Comparison of ENCODE assay signal across 19 cellular contexts in the genomic region with DNA sequence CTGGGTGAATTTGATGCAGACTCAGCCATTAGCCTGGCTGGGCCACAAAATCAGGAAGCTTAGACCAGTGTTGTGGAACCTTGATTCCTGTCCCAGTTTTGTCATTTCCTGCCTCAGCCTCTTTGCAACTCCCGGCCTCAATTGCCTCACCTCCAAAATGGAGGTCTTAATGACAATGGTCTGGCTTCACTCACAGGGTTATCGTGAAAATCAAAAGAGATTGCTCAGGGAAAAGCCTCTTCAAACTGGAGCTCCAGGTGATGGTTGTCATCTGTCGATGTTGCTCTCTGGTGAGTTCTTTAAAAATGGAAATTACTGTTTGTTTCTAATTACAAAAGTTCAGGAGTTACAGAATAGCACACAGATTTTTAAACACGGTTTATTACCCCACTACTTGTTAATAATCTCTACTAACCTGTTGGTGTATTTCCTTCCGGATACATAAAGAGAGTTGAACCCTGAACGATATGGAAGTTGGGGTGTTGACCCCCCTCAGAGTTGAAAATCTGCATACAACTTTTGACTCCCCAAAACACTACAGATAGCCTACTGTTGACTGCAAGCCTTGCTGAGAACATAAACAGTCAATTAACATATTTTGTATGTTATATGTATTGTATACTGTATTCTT.
A peak's percentile ranks its signal among the peaks of the same experiment; 100 is the strongest.
DNase-seq lines count a peak whose midpoint lies in the region; ATAC-seq, FAIRE-seq and TF ChIP-seq lines count a peak whose summit lies in the region.
"Had no signal": no experiment of that assay in that cellular context is flagged by ENCODE, and none has a peak within 500 bp of the region (broad histone marks: within the 10 kb centered on the region; RNA-seq: fewer than 3 reads in every experiment).

No MANE protein-coding gene starts in this region.

- no peak for TF ChIP-seq RAD21 in HepG2 (CRISPR knock-in tag; IDR thresholded peaks at IDR 0.05)

- WGBS in right lobe of liver (ENCODE audit: insufficient coverage, low coverage, low lambda C conversion rate, missing lambda C conversion rate) = 78% methylated on average over 5 of the region's 6 CpGs
- 84% methylated on average over 6 of the region's 6 CpGs for WGBS in HepG2 (ENCODE audit: low lambda C conversion rate)

- TF ChIP-seq EP300 in HepG2 (IDR thresholded peaks at IDR 0.05; ENCODE audit: low read depth in 2 of 2, low read length in 2 of 2) (no peak), HepG2 (CRISPR knock-in tag; IDR thresholded peaks at IDR 0.05; ENCODE audit: borderline replicate concordance) (no peak)

- no peaks in the 10 kb centered on the region for H4K20me1 ChIP-seq in HepG2 (ENCODE audit: insufficient read depth, low read length)

- H3K4me3 ChIP-seq in right lobe of liver (no peak overlapping the region), HepG2 (replicated peaks in 1 of 3; ENCODE audit: insufficient read depth in 1 of 3, low read depth in 2 of 3, low read length in 3 of 3) (no peak overlapping the region), left lung (no peak overlapping the region), upper lobe of right lung (no peak overlapping the region)

- no peak for TF ChIP-seq CTCF in right lobe of liver (IDR thresholded peaks at IDR 0.05)
- no peak for TF ChIP-seq CTCF in HepG2 (CRISPR knock-in tag; IDR thresholded peaks at IDR 0.05)
- no peak for TF ChIP-seq CTCF in left lung (IDR thresholded peaks at IDR 0.05)
- TF ChIP-seq CTCF in upper lobe of right lung (IDR thresholded peaks at IDR 0.05) = no peak

- H3K27me3 ChIP-seq in right lobe of liver (no peaks in the 10 kb centered on the region), HepG2 (ENCODE audit: control insufficient read depth in 1 of 2, insufficient read depth in 2 of 2, low read length in 2 of 2) (no peaks in the 10 kb centered on the region), left lung (no peaks in the 10 kb centered on the region), upper lobe of right lung (no peaks in the 10 kb centered on the region)

- H3K4me1 ChIP-seq in right lobe of liver (peaks cover 0 to 33% (median 8%) of the 10 kb centered on the region in 4 donors), HepG2 (ENCODE audit: insufficient read depth, low read length) (peaks cover 55% of the 10 kb centered on the region), left lung (peaks cover 0 to 68% of the 10 kb centered on the region in 2 donors), upper lobe of right lung (peaks cover 19% of the 10 kb centered on the region)

- CTCF ChIA-PET in HepG2 (lab: Yijun Ruan, JAX; ENCODE audit: low intra/inter-chr PET ratio, low total read pairs) = no interaction called here

- FAIRE-seq in HepG2 (lab: Jason Lieb, UNC) = no peak
- FAIRE-seq: G401.6, H54 had no signal

- TF ChIP-seq POLR2A in right lobe of liver (IDR thresholded peaks at IDR 0.05) (no peak), HepG2 (IDR thresholded peaks at IDR 0.05; ENCODE audit: insufficient read depth in 1 of 2, low read depth in 2 of 2, low read length in 2 of 2) (no peak)

- H3K79me2 ChIP-seq in HepG2 (ENCODE audit: insufficient read depth, low read length) = no peaks in the 10 kb centered on the region

- no peak for DNase-seq in right lobe of liver
- DNase-seq in HepG2 (ENCODE audit: low spot score) = no peak
- DNase-seq in SKM-1 (lab: John Stamatoyannopoulos, UW; ENCODE audit: unreplicated experiment) = peak; percentile 44
- peak in 1 of 2 donors; percentile 49 for DNase-seq in left lung
- no peak for DNase-seq in upper lobe of right lung
- no peak for DNase-seq in stimulated activated naive CD8-positive, alpha-beta T cell treated with anti-CD3 and anti-CD28 coated beads, Interleukin-15, Interleukin-2, amounts not matched to agents 100 U/mL and 50 U/mL, for 24 hours
- no peak for DNase-seq in NCI-H146 treated with DMSO at 0.1 percent for 48 hours (lab: John Stamatoyannopoulos, UW; ENCODE audit: unreplicated experiment)
- DNase-seq: activated CD4-positive, CD25-positive, alpha-beta regulatory T cell; activated gamma-delta T cell; anterior cingulate cortex; foreskin fibroblast; NCI-H2029; NCI-H526 treated with DMSO at 0.1 percent for 48 hours; RPMI8226; T-helper 1 cell had no signal

- in situ Hi-C loops in HepG2 (cut with HindIII; ENCODE audit: extremely low pct_ligation_motif_present, low pct_unique_long_range_greater_than_20kb) = no loop called here

- ATAC-seq in right lobe of liver (peak; percentile 7 to 26 (median 14)), HepG2 (no peak), left lung (peak; percentile 20), upper lobe of right lung (peak; percentile 69), HG02623 (IDR thresholded peaks at IDR 0.05; ENCODE audit: unreplicated experiment) (no peak)
- no peak for ATAC-seq in stimulated activated naive CD8-positive, alpha-beta T cell treated with anti-CD3 and anti-CD28 coated beads, Interleukin-15, Interleukin-2, amounts not matched to agents 100 U/mL and 50 U/mL, for 24 hours
- ATAC-seq: natural killer cell treated with Interleukin-12 subunit alpha and Interleukin-12 subunit beta and Interleukin-15 and Interleukin-18, amount 100 ng/mL, for 72 hours had no signal

- peak overlapping the region in 2 of 3 donors; percentile 10 to 27 for H3K27ac ChIP-seq in right lobe of liver
- no peak overlapping the region for H3K27ac ChIP-seq in HepG2 (ENCODE audit: extremely low read length, insufficient read depth, low read length)
- H3K27ac ChIP-seq in left lung = peak overlapping the region; percentile 20 to 90
- no peak overlapping the region for H3K27ac ChIP-seq in upper lobe of right lung

- no peak overlapping the region for H3K4me2 ChIP-seq in HepG2 (ENCODE audit: low read depth, low read length)

- no TSS peak for BruUV-seq in HepG2 (replicated peaks; lab: Mats Ljungman, UMichigan)

- no peak overlapping the region for H3K9ac ChIP-seq in HepG2 (ENCODE audit: insufficient read depth, low read depth, low read length)

- no peaks in the 10 kb centered on the region for H3K9me3 ChIP-seq in right lobe of liver
- H3K9me3 ChIP-seq in HepG2 (ENCODE audit: low read length) = no peaks in the 10 kb centered on the region
- no peaks in the 10 kb centered on the region for H3K9me3 ChIP-seq in left lung
- no peaks in the 10 kb centered on the region for H3K9me3 ChIP-seq in upper lobe of right lung

- H3K36me3 ChIP-seq in right lobe of liver (no peaks in the 10 kb centered on the region), HepG2 (replicated peaks in 1 of 2; ENCODE audit: control insufficient read depth in 1 of 2, insufficient read depth in 2 of 2, low read length in 2 of 2) (no peaks in the 10 kb centered on the region), left lung (no peaks in the 10 kb centered on the region), upper lobe of right lung (no peaks in the 10 kb centered on the region)

- no peak overlapping the region for H2AFZ ChIP-seq in HepG2 (ENCODE audit: low read length)

- POLR2A ChIA-PET in HepG2 (lab: Yijun Ruan, JAX) = no interaction called here

- intact Hi-C loops in right lobe of liver (cut with DNase I) = no loop called here
- intact Hi-C loops in HepG2 (cut with micrococcal nuclease; ENCODE audit: unreplicated experiment) = no loop called here
- intact Hi-C loops in left lung (cut with DNase I) = no loop called here
- intact Hi-C loops in upper lobe of right lung (cut with DNase I) = no loop called here

TF ChIP-seq in HepG2, 621 proteins besides CTCF, POLR2A, EP300 and RAD21:
- TF ChIP-seq, protein P1, sequence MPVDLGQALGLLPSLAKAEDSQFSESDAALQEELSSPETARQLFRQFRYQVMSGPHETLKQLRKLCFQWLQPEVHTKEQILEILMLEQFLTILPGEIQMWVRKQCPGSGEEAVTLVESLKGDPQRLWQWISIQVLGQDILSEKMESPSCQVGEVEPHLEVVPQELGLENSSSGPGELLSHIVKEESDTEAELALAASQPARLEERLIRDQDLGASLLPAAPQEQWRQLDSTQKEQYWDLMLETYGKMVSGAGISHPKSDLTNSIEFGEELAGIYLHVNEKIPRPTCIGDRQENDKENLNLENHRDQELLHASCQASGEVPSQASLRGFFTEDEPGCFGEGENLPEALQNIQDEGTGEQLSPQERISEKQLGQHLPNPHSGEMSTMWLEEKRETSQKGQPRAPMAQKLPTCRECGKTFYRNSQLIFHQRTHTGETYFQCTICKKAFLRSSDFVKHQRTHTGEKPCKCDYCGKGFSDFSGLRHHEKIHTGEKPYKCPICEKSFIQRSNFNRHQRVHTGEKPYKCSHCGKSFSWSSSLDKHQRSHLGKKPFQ (CRISPR knock-in tag; IDR thresholded peaks at IDR 0.05; ENCODE audit: insufficient replicate concordance) = no peak
- TF ChIP-seq CEBPG (CRISPR knock-in tag; IDR thresholded peaks at IDR 0.05) (no peak), DMTF1 (CRISPR knock-in tag; IDR thresholded peaks at IDR 0.05) (no peak)

Comparison
In these comparisons a context has a peak if more than half of its experiments do, and no peak if none do; other contexts are left out.
1. ATAC-seq: peak in right lobe of liver (4 of 4), left lung (single experiment) and upper lobe of right lung (single experiment); none in HepG2 (single experiment), stimulated activated naive CD8-positive, alpha-beta T cell treated with anti-CD3 and anti-CD28 coated beads, Interleukin-15, Interleukin-2, amounts not matched to agents 100 U/mL and 50 U/mL, for 24 hours (single experiment) and HG02623 (single experiment).
2. H3K27ac ChIP-seq: peak in right lobe of liver (2 of 3) and left lung (2 of 2); none in HepG2 (single experiment) and upper lobe of right lung (single experiment).